ENCODE assay signal across 9 cellular contexts in the genomic region with DNA sequence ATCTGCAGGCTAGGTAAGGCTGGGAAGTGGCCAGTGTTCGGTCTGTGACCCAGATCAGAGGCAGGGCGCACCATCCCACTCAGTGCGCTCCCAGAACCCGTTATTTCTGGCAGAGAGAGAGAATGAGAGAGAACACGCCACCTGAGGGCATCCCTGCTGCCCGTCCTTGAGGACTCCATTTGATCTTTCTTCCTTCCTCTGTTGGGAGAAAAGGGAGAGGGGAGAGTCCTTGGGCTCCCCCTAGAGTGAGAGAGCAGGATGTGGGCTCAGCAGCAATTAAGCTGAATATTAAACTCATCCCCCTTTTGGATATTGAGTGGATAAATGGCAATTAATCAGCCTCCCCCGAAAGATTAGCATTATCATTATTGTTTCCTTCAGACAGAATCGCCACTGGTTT.
DNase-seq lines count a peak whose midpoint lies in the region; ATAC-seq and TF ChIP-seq lines count a peak whose summit lies in the region.
"Had no signal": no experiment of that assay in that cellular context is flagged by ENCODE, and none has a peak within 500 bp of the region (broad histone marks: within the 10 kb centered on the region; RNA-seq: fewer than 3 reads in every experiment).

No MANE protein-coding gene starts in this region.

- H3K4me3 ChIP-seq in BJ (ENCODE audit: low read depth, low read length) (no peak overlapping the region), iPS DF 6.9 (ENCODE audit: low read length) (no peak overlapping the region)

- no peak overlapping the region for H3K27ac ChIP-seq in iPS DF 6.9 (ENCODE audit: low read length)

- TF ChIP-seq CTCF in BJ (IDR thresholded peaks at IDR 0.05; ENCODE audit: insufficient read depth, low read depth, low read length), result peak; percentile 53

- no peaks in the 10 kb centered on the region for H3K9me3 ChIP-seq in iPS DF 6.9 (ENCODE audit: control insufficient read depth, insufficient read depth, low read length)

- peaks cover 4% of the 10 kb centered on the region; the same call in 1 of the 2 replicates for H3K4me1 ChIP-seq in iPS DF 6.9 (ENCODE audit: control insufficient read depth, insufficient read depth, low read length)

- CTCF ChIA-PET in BJ (lab: Yijun Ruan, JAX) (interaction anchor here (1.0 to 1.6 kb wide), 3 partner anchors 296 to 347 kb away, joined by 3 to 6 read pairs (median 6); no protein-coding TSS in a partner anchor), HEK293T (lab: Yijun Ruan, JAX) (interaction anchor here (0.6 to 0.7 kb wide), 5 partner anchors 17 to 656 kb away, joined by 3 to 4 read pairs (median 3); no protein-coding TSS in a partner anchor)

- WGBS in iPS DF 6.9 (ENCODE audit: insufficient coverage, insufficient read length), result no CpG with 5 or more reads among the region's 8 CpGs

- DNase-seq in BJ (ENCODE audit: low read depth) (no peak), HEK293T (ENCODE audit: extremely low spot score) (peak; percentile 36), iPS DF 6.9 (ENCODE audit: low read depth, low spot score) (peak; percentile 31), COLO829 (ENCODE audit: low spot score) (no peak), sciatic nerve (ENCODE audit: low spot score) (no peak)
- DNase-seq: activated CD4-positive, alpha-beta T cell treated with anti-CD3 and anti-CD28 coated beads, Interleukin-2, amount 10 ng/mL, durations not matched to agents 7 days and 5 days had no signal

- POLR2A ChIA-PET in BJ (lab: Charles Lee) (no interaction called here), HEK293T (lab: Yijun Ruan, JAX) (no interaction called here)

- intact Hi-C loops in sciatic nerve (cut with DNase I), result no loop called here

- no peaks in the 10 kb centered on the region for H3K27me3 ChIP-seq in BJ (ENCODE audit: control insufficient read depth, insufficient read depth, low read length)
- H3K27me3 ChIP-seq in iPS DF 6.9 (ENCODE audit: control insufficient read depth, insufficient read depth, low read length), result no peaks in the 10 kb centered on the region

- H3K36me3 ChIP-seq in BJ (ENCODE audit: control insufficient read depth, insufficient read depth, low read length) (peaks cover 7% of the 10 kb centered on the region), iPS DF 6.9 (ENCODE audit: control insufficient read depth, insufficient read depth, low read length) (no peaks in the 10 kb centered on the region)

- ATAC-seq in SK-N-SH treated with all-trans-retinoic acid at 6 μM for 48 hours (peak; percentile 57; the same call in 2 of the 3 replicates), GM19452 (IDR thresholded peaks at IDR 0.05; ENCODE audit: unreplicated experiment) (no peak), GM18511 (IDR thresholded peaks at IDR 0.05; ENCODE audit: unreplicated experiment) (no peak), sciatic nerve (no peak)

TF ChIP-seq in HEK293T, 16 proteins besides CTCF, POLR2A, EP300 and RAD21:
- TF ChIP-seq L3MBTL2 (conservative IDR thresholded peaks at IDR 0.05), result no peak
- TF ChIP-seq HDGF (IDR thresholded peaks at IDR 0.05; ENCODE audit: borderline replicate concordance), result no peak
- no peak for TF ChIP-seq CTBP1 (IDR thresholded peaks at IDR 0.05; ENCODE audit: borderline replicate concordance)
- TF ChIP-seq SP1 (IDR thresholded peaks at IDR 0.05), result no peak
- TF ChIP-seq ZNF384 (IDR thresholded peaks at IDR 0.05), result no peak
- no peak for TF ChIP-seq FOXM1 (IDR thresholded peaks at IDR 0.05; ENCODE audit: borderline replicate concordance)
- no peak for TF ChIP-seq ARNT (IDR thresholded peaks at IDR 0.05)
- no peak for TF ChIP-seq LEF1 (IDR thresholded peaks at IDR 0.05; ENCODE audit: borderline replicate concordance)
- no peak for TF ChIP-seq NFRKB (IDR thresholded peaks at IDR 0.05)
- no peak for TF ChIP-seq SUZ12 (IDR thresholded peaks at IDR 0.05)
- TF ChIP-seq FOXA1 (IDR thresholded peaks at IDR 0.05), result no peak
- no peak for TF ChIP-seq BHLHE40 (IDR thresholded peaks at IDR 0.05; ENCODE audit: borderline replicate concordance)
- TF ChIP-seq FOXK2 (IDR thresholded peaks at IDR 0.05), result no peak

TF ChIP-seq in SK-N-SH treated with all-trans-retinoic acid at 6 μM for 48 hours, 23 proteins besides CTCF, POLR2A, EP300 and RAD21:
- no peak for TF ChIP-seq GLIS3 (CRISPR knock-in tag; IDR thresholded peaks at IDR 0.05)
- TF ChIP-seq, protein P1, sequence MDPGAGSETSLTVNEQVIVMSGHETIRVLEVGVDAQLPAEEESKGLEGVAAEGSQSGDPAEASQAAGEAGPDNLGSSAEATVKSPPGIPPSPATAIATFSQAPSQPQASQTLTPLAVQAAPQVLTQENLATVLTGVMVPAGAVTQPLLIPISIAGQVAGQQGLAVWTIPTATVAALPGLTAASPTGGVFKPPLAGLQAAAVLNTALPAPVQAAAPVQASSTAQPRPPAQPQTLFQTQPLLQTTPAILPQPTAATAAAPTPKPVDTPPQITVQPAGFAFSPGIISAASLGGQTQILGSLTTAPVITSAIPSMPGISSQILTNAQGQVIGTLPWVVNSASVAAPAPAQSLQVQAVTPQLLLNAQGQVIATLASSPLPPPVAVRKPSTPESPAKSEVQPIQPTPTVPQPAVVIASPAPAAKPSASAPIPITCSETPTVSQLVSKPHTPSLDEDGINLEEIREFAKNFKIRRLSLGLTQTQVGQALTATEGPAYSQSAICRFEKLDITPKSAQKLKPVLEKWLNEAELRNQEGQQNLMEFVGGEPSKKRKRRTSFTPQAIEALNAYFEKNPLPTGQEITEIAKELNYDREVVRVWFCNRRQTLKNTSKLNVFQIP (CRISPR knock-in tag; IDR thresholded peaks at IDR 0.05; ENCODE audit: borderline replicate concordance, low read depth), result no peak
- no peak for TF ChIP-seq CSDC2 (CRISPR knock-in tag; IDR thresholded peaks at IDR 0.05)
- no peak for TF ChIP-seq ESRRG (CRISPR knock-in tag; IDR thresholded peaks at IDR 0.05)
- TF ChIP-seq ZFP30 (CRISPR knock-in tag; IDR thresholded peaks at IDR 0.05), result no peak
- TF ChIP-seq, protein P2, sequence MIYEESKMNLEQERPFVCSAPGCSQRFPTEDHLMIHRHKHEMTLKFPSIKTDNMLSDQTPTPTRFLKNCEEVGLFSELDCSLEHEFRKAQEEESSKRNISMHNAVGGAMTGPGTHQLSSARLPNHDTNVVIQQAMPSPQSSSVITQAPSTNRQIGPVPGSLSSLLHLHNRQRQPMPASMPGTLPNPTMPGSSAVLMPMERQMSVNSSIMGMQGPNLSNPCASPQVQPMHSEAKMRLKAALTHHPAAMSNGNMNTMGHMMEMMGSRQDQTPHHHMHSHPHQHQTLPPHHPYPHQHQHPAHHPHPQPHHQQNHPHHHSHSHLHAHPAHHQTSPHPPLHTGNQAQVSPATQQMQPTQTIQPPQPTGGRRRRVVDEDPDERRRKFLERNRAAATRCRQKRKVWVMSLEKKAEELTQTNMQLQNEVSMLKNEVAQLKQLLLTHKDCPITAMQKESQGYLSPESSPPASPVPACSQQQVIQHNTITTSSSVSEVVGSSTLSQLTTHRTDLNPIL (CRISPR knock-in tag; IDR thresholded peaks at IDR 0.05; ENCODE audit: low read depth), result no peak
- TF ChIP-seq, protein P3, sequence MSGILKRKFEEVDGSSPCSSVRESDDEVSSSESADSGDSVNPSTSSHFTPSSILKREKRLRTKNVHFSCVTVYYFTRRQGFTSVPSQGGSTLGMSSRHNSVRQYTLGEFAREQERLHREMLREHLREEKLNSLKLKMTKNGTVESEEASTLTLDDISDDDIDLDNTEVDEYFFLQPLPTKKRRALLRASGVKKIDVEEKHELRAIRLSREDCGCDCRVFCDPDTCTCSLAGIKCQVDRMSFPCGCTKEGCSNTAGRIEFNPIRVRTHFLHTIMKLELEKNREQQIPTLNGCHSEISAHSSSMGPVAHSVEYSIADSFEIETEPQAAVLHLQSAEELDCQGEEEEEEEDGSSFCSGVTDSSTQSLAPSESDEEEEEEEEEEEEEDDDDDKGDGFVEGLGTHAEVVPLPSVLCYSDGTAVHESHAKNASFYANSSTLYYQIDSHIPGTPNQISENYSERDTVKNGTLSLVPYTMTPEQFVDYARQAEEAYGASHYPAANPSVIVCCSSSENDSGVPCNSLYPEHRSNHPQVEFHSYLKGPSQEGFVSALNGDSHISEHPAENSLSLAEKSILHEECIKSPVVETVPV (CRISPR knock-in tag; IDR thresholded peaks at IDR 0.05), result no peak
- TF ChIP-seq, protein P4, sequence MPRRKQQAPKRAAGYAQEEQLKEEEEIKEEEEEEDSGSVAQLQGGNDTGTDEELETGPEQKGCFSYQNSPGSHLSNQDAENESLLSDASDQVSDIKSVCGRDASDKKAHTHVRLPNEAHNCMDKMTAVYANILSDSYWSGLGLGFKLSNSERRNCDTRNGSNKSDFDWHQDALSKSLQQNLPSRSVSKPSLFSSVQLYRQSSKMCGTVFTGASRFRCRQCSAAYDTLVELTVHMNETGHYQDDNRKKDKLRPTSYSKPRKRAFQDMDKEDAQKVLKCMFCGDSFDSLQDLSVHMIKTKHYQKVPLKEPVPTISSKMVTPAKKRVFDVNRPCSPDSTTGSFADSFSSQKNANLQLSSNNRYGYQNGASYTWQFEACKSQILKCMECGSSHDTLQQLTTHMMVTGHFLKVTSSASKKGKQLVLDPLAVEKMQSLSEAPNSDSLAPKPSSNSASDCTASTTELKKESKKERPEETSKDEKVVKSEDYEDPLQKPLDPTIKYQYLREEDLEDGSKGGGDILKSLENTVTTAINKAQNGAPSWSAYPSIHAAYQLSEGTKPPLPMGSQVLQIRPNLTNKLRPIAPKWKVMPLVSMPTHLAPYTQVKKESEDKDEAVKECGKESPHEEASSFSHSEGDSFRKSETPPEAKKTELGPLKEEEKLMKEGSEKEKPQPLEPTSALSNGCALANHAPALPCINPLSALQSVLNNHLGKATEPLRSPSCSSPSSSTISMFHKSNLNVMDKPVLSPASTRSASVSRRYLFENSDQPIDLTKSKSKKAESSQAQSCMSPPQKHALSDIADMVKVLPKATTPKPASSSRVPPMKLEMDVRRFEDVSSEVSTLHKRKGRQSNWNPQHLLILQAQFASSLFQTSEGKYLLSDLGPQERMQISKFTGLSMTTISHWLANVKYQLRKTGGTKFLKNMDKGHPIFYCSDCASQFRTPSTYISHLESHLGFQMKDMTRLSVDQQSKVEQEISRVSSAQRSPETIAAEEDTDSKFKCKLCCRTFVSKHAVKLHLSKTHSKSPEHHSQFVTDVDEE (CRISPR knock-in tag; IDR thresholded peaks at IDR 0.05), result no peak
- no peak for TF ChIP-seq ZNF8 (CRISPR knock-in tag; IDR thresholded peaks at IDR 0.05)
- TF ChIP-seq ISL1 (CRISPR knock-in tag; IDR thresholded peaks at IDR 0.05), result no peak
- TF ChIP-seq RARB (CRISPR knock-in tag; IDR thresholded peaks at IDR 0.05), result no peak
- TF ChIP-seq PPARA (CRISPR knock-in tag; IDR thresholded peaks at IDR 0.05; ENCODE audit: borderline replicate concordance), result no peak
- TF ChIP-seq BACH2 (CRISPR knock-in tag; IDR thresholded peaks at IDR 0.05; ENCODE audit: borderline replicate concordance), result no peak
- no peak for TF ChIP-seq ZNF565 (CRISPR knock-in tag; conservative IDR thresholded peaks at IDR 0.05; ENCODE audit: low read depth)
- TF ChIP-seq TCF4 (CRISPR knock-in tag; IDR thresholded peaks at IDR 0.05; ENCODE audit: borderline replicate concordance), result no peak
- TF ChIP-seq ZNF70 (CRISPR knock-in tag; IDR thresholded peaks at IDR 0.05), result no peak

Comparison
In these comparisons a context has a peak if more than half of its experiments do, and no peak if none do; other contexts are left out.
1. DNase-seq: peak in HEK293T (single experiment) and iPS DF 6.9 (single experiment); none in BJ (single experiment), COLO829 (single experiment) and sciatic nerve (single experiment).